ENCODE assay signal across 1 cellular context in genomic region chr6:53794073-53794719, GRCh38.
TF ChIP-seq lines count a peak whose summit lies in the region.

No MANE protein-coding gene starts in this region.

TF ChIP-seq in GM12878, 131 proteins besides CTCF, POLR2A, EP300 and RAD21 (continued from another document):
- TF ChIP-seq SKIL (IDR thresholded peaks at IDR 0.05; ENCODE audit: low read depth, poor library complexity, severe bottlenecking) (no peak), PKNOX1 (IDR thresholded peaks at IDR 0.05) (no peak), CBX5 (IDR thresholded peaks at IDR 0.05; ENCODE audit: low read depth) (no peak), SPI1 (IDR thresholded peaks at IDR 0.05; ENCODE audit: borderline replicate concordance, insufficient read depth, low read depth, low read length) (no peak), CEBPB (IDR thresholded peaks at IDR 0.05; ENCODE audit: borderline replicate concordance in 1 of 2, low read depth in 2 of 2, low read length in 2 of 2) (no peak), RFX5 (IDR thresholded peaks at IDR 0.05; ENCODE audit: low read depth, low read length) (0 out of 2 replicates have a peak, but pooled peaks have one; percentile 24), ZBTB11 (CRISPR knock-in tag; IDR thresholded peaks at IDR 0.05) (no peak)
TF ChIP-seq in GM12878: peak in this region for 5.
